Comparison of ENCODE assay signal across 11 cellular contexts in genomic region chr16:67939507-67940435, GRCh38. TPM values are rescaled to one million over a fixed set of nuclear protein-coding genes. Genes with fewer than 3 reads are reported as not detected.
DNase-seq lines count a peak whose midpoint lies in the region; ATAC-seq, FAIRE-seq and TF ChIP-seq lines count a peak whose summit lies in the region.
"Had no signal": no experiment of that assay in that cellular context is flagged by ENCODE, and none has a peak within 500 bp of the region (broad histone marks: within the 10 kb centered on the region; RNA-seq: fewer than 3 reads in every experiment).

No MANE protein-coding gene starts in this region.

- no peaks in the 10 kb centered on the region for H3K27me3 Mint-ChIP-seq in activated naive CD4-positive, alpha-beta T cell treated with anti-CD3 and anti-CD28 coated beads, Interleukin-2, amount 10 ng/mL, durations not matched to agents 7 days and 5 days

- no peak overlapping the region for H3K4me3 Mint-ChIP-seq in activated naive CD4-positive, alpha-beta T cell treated with anti-CD3 and anti-CD28 coated beads, Interleukin-2, amount 10 ng/mL, durations not matched to agents 7 days and 5 days

- H3K9me3 ChIP-seq in BLaER1 (no peaks in the 10 kb centered on the region), pancreas (no peaks in the 10 kb centered on the region), hepatocyte (ENCODE audit: low read depth) (no peaks in the 10 kb centered on the region)

- ATAC-seq in pancreas (no peak), GM19035 (IDR thresholded peaks at IDR 0.05; ENCODE audit: unreplicated experiment) (no peak), HG02938 (IDR thresholded peaks at IDR 0.05; ENCODE audit: unreplicated experiment) (no peak)

- peaks cover 51% of the 10 kb centered on the region for H3K4me1 Mint-ChIP-seq in activated naive CD4-positive, alpha-beta T cell treated with anti-CD3 and anti-CD28 coated beads, Interleukin-2, amount 10 ng/mL, durations not matched to agents 7 days and 5 days

- peak overlapping the region; percentile 79 for H3K27ac Mint-ChIP-seq in activated naive CD4-positive, alpha-beta T cell treated with anti-CD3 and anti-CD28 coated beads, Interleukin-2, amount 10 ng/mL, durations not matched to agents 7 days and 5 days

- FAIRE-seq in pancreas (lab: Jason Lieb, UNC) = no peak

- intact Hi-C loops in pancreas (cut with DNase I) = loop anchor here in 1 of 3 donors (10.0 kb wide), 1 partner anchor 415 kb away; the partner anchor contains the start of gene RIPOR1

- 76% methylated on average over 33 of the region's 33 CpGs for WGBS in pancreas, 2 donors
- 93% methylated on average over 33 of the region's 33 CpGs for WGBS in hepatocyte (ENCODE audit: low lambda C conversion rate, missing lambda C conversion rate)

- H3K4me2 ChIP-seq in BLaER1 (peak overlapping the region; percentile 56), hepatocyte (no peak overlapping the region)

- peaks cover 9% of the 10 kb centered on the region for H4K20me1 ChIP-seq in BLaER1
- H4K20me1 ChIP-seq in hepatocyte (ENCODE audit: insufficient read depth, poor library complexity, severe bottlenecking) = no peaks in the 10 kb centered on the region

- TF ChIP-seq CTCF in pancreas (IDR thresholded peaks at IDR 0.05) (no peak), GM13976 (IDR thresholded peaks at IDR 0.05; ENCODE audit: borderline replicate concordance, control extremely low read depth, extremely low read depth, insufficient read depth, missing control alignments) (no peak), hepatocyte (IDR thresholded peaks at IDR 0.05; ENCODE audit: poor library complexity) (no peak)

- H3K27ac ChIP-seq in BLaER1 = no peak overlapping the region
- no peak overlapping the region for H3K27ac ChIP-seq in pancreas
- no peak overlapping the region for H3K27ac ChIP-seq in hepatocyte

- DNase-seq in RPMI8226 (peak; percentile 57), pancreas (peak in 5 of 6 donors; percentile 44 to 84 (median 56)), GM13976 (ENCODE audit: low spot score) (no peak), hepatocyte (ENCODE audit: low spot score) (no peak)
- peak; percentile 52 for DNase-seq in activated naive CD4-positive, alpha-beta T cell treated with anti-CD3 and anti-CD28 coated beads, Interleukin-2, amount 10 ng/mL, durations not matched to agents 7 days and 5 days
- DNase-seq: islet precursor cell had no signal

- peaks cover 24% of the 10 kb centered on the region for H3K79me2 ChIP-seq in hepatocyte

- H3K4me3 ChIP-seq in BLaER1 (no peak overlapping the region), pancreas (no peak overlapping the region), hepatocyte (no peak overlapping the region)

- CTCF ChIA-PET in activated naive CD4-positive, alpha-beta T cell treated with anti-CD3 and anti-CD28 coated beads, Interleukin-2, amount 10 ng/mL, durations not matched to agents 7 days and 5 days (lab: Charles Lee) = interaction anchor here (0.7 to 3.4 kb wide), 5 partner anchors 57 to 145 kb away, joined by 3 to 17 read pairs (median 3); partner anchors contain the start of gene NFATC3

- in situ Hi-C loops in GM13976 (cut with MboI; ENCODE audit: low sequenced_read_pairs, unreplicated experiment) = no loop called here

- peaks cover 31% of the 10 kb centered on the region for H3K36me3 Mint-ChIP-seq in activated naive CD4-positive, alpha-beta T cell treated with anti-CD3 and anti-CD28 coated beads, Interleukin-2, amount 10 ng/mL, durations not matched to agents 7 days and 5 days

- no peaks in the 10 kb centered on the region for H3K9me2 ChIP-seq in hepatocyte (replicated peaks; ENCODE audit: insufficient read depth)

- no peak overlapping the region for H2AFZ ChIP-seq in hepatocyte

- no peaks in the 10 kb centered on the region for H3K9me3 Mint-ChIP-seq in activated naive CD4-positive, alpha-beta T cell treated with anti-CD3 and anti-CD28 coated beads, Interleukin-2, amount 10 ng/mL, durations not matched to agents 7 days and 5 days

- H3K9ac ChIP-seq in BLaER1 = no peak overlapping the region; the same call in 1 of the 2 replicates

- H3K36me3 ChIP-seq in BLaER1 = peaks cover 35% of the 10 kb centered on the region
- H3K36me3 ChIP-seq in pancreas = peaks cover 0 to 6% (median 0%) of the 10 kb centered on the region in 3 donors
- no peaks in the 10 kb centered on the region for H3K36me3 ChIP-seq in hepatocyte (replicated peaks; ENCODE audit: insufficient read depth, low read depth)

- H3K4me1 ChIP-seq in BLaER1 (peaks cover 57% of the 10 kb centered on the region), pancreas (peaks cover 0 to 12% (median 0%) of the 10 kb centered on the region in 3 donors), hepatocyte (ENCODE audit: insufficient read depth) (peaks cover 8% of the 10 kb centered on the region)

- H3K27me3 ChIP-seq in BLaER1 = no peaks in the 10 kb centered on the region
- H3K27me3 ChIP-seq in pancreas = no peaks in the 10 kb centered on the region
- no peaks in the 10 kb centered on the region for H3K27me3 ChIP-seq in hepatocyte

RNA-seq across cellular contexts. Expression of gene PSMB10, which starts 3.1 kb away (rescaled TPM):
- 10 to 100 TPM; 40.0 to 62.2 (median 51.3) TPM for total RNA-seq in pancreas
- 100 to 1,000 TPM in 1 of 2 donors, 10 to 100 TPM in 1; 65.7 to 195 TPM for polyA plus RNA-seq in pancreas
- 13.7 and 27.8 TPM in 2 replicates for total RNA-seq in hepatocyte
- polyA plus RNA-seq in hepatocyte = 48.7 and 52.2 TPM in 2 replicates

RNA-seq across cellular contexts. Expression of gene LCAT, which starts 4.1 kb away (rescaled TPM):
- total RNA-seq in pancreas (10 to 100 TPM in 2 of 6 donors, 1 to 10 TPM in 4; 2.8 to 12.4 (median 8.5) TPM), hepatocyte (15.6 and 19.8 TPM in 2 replicates)
- polyA plus RNA-seq in pancreas (10 to 100 TPM; 54.3 to 65.5 TPM), hepatocyte (44.6 and 47.3 TPM in 2 replicates)

RNA-seq across cellular contexts. Expression of gene CTRL, which starts 8.1 kb away (rescaled TPM):
- total RNA-seq in pancreas (1,000 to 10,000 TPM in 2 of 6 donors, 100 to 1,000 TPM in 4; 559 to 2,165 (median 815) TPM), hepatocyte (0.63 TPM in 1 of 2 replicates, not detected in the other)
- polyA plus RNA-seq in pancreas (100 to 1,000 TPM; 580 to 609 TPM), hepatocyte (12.5 and 13.4 TPM in 2 replicates)
- total RNA-seq: urinary bladder had no signal

RNA-seq across cellular contexts. Expression of gene SLC12A4, which starts 28.7 kb away (rescaled TPM):
- 10 to 100 TPM; 15.8 to 46.4 (median 27.9) TPM for total RNA-seq in pancreas
- polyA plus RNA-seq in pancreas = 10 to 100 TPM; 21.0 to 44.8 TPM
- 23.7 and 55.2 TPM in 2 replicates for total RNA-seq in hepatocyte
- polyA plus RNA-seq in hepatocyte = 63.9 and 65.3 TPM in 2 replicates

RNA-seq across cellular contexts. Expression of gene DPEP3, which starts 40.5 kb away (rescaled TPM):
- under 1 TPM in 2 of 6 donors, not detected in 4; 0.09 to 0.12 TPM for total RNA-seq in pancreas
- polyA plus RNA-seq in pancreas = not detected
- total RNA-seq in hepatocyte = not detected in 2 replicates
- not detected in 2 replicates for polyA plus RNA-seq in hepatocyte
- total RNA-seq: LHCN-M2, urinary bladder had no signal

Comparison
In these comparisons a context has a peak if more than half of its experiments do, and no peak if none do; other contexts are left out.
1. DNase-seq: peak in RPMI8226 (single experiment), activated naive CD4-positive, alpha-beta T cell treated with anti-CD3 and anti-CD28 coated beads, Interleukin-2, amount 10 ng/mL, durations not matched to agents 7 days and 5 days (single experiment) and pancreas (5 of 6); none in GM13976 (single experiment) and hepatocyte (single experiment).
2. RNA of gene CTRL, which starts 8.1 kb away (total RNA-seq): 559 to 2,165 TPM in pancreas; 0.63 TPM in hepatocyte; every median in the first group is over 100 times any median in the second.